8 cellular contexts compared by ENCODE assay signal in genomic region chr9:3528466-3528865, GRCh38.
DNase-seq lines count a peak whose midpoint lies in the region; ATAC-seq lines count a peak whose summit lies in the region.

No MANE protein-coding gene starts in this region.

- DNase-seq in T follicular helper cell (ENCODE audit: low read depth) (peak; percentile 18), NCI-H1694 treated with DMSO at 0.1 percent for 48 hours (lab: John Stamatoyannopoulos, UW) (no peak), NCI-H524 treated with DMSO at 0.1 percent for 48 hours (lab: John Stamatoyannopoulos, UW) (no peak)
- peak; percentile 35 for DNase-seq in activated naive CD8-positive, alpha-beta T cell treated with anti-CD3 and anti-CD28 coated beads, Interleukin-2, amount 50 U/mL, for 24 hours
- peak; percentile 78 for DNase-seq in stimulated activated CD4-positive, alpha-beta T cell treated with anti-CD3 and anti-CD28 coated beads, Interleukin-4, amount 100 ng/mL, for 24 hours

- no peaks in the 10 kb centered on the region for H3K9me3 Mint-ChIP-seq in activated naive CD8-positive, alpha-beta T cell treated with anti-CD3 and anti-CD28 coated beads, Interleukin-2, amount 50 U/mL, for 24 hours

- H3K4me3 Mint-ChIP-seq in activated naive CD8-positive, alpha-beta T cell treated with anti-CD3 and anti-CD28 coated beads, Interleukin-2, amount 50 U/mL, for 24 hours, result peak overlapping the region; percentile 95

- no peaks in the 10 kb centered on the region for H3K27me3 Mint-ChIP-seq in activated naive CD8-positive, alpha-beta T cell treated with anti-CD3 and anti-CD28 coated beads, Interleukin-2, amount 50 U/mL, for 24 hours

- ATAC-seq in HG03354 (IDR thresholded peaks at IDR 0.05; ENCODE audit: poor library complexity, severe bottlenecking, unreplicated experiment), result peak; percentile 14
- ATAC-seq in activated naive CD8-positive, alpha-beta T cell treated with anti-CD3 and anti-CD28 coated beads, Interleukin-2, amount 50 U/mL, for 24 hours, result peak; percentile 42
- no peak for ATAC-seq in GM21723 (IDR thresholded peaks at IDR 0.05; ENCODE audit: unreplicated experiment)
- no peak for ATAC-seq in GM19035 (IDR thresholded peaks at IDR 0.05; ENCODE audit: unreplicated experiment)

- peak overlapping the region; percentile 99 for H3K27ac Mint-ChIP-seq in activated naive CD8-positive, alpha-beta T cell treated with anti-CD3 and anti-CD28 coated beads, Interleukin-2, amount 50 U/mL, for 24 hours

- H3K36me3 Mint-ChIP-seq in activated naive CD8-positive, alpha-beta T cell treated with anti-CD3 and anti-CD28 coated beads, Interleukin-2, amount 50 U/mL, for 24 hours (ENCODE audit: low read depth), result peaks cover 21% of the 10 kb centered on the region

- H3K4me1 Mint-ChIP-seq in activated naive CD8-positive, alpha-beta T cell treated with anti-CD3 and anti-CD28 coated beads, Interleukin-2, amount 50 U/mL, for 24 hours, result peaks cover 51% of the 10 kb centered on the region

Comparison
In these comparisons a context has a peak if more than half of its experiments do, and no peak if none do; other contexts are left out.
1. ATAC-seq: peak in HG03354 (single experiment) and activated naive CD8-positive, alpha-beta T cell treated with anti-CD3 and anti-CD28 coated beads, Interleukin-2, amount 50 U/mL, for 24 hours (single experiment); none in GM21723 (single experiment) and GM19035 (single experiment).
2. DNase-seq: peak in T follicular helper cell (single experiment), activated naive CD8-positive, alpha-beta T cell treated with anti-CD3 and anti-CD28 coated beads, Interleukin-2, amount 50 U/mL, for 24 hours (single experiment) and stimulated activated CD4-positive, alpha-beta T cell treated with anti-CD3 and anti-CD28 coated beads, Interleukin-4, amount 100 ng/mL, for 24 hours (single experiment); none in NCI-H1694 treated with DMSO at 0.1 percent for 48 hours (single experiment) and NCI-H524 treated with DMSO at 0.1 percent for 48 hours (single experiment).